ENCODE assay signal across 17 cellular contexts in genomic region chr6:57130784-57131183, GRCh38. TPM values are rescaled to one million over a fixed set of nuclear protein-coding genes. Genes with fewer than 3 reads are reported as not detected.
DNase-seq lines count a peak whose midpoint lies in the region; ATAC-seq and TF ChIP-seq lines count a peak whose summit lies in the region.
"Had no signal": no experiment of that assay in that cellular context is flagged by ENCODE, and none has a peak within 500 bp of the region (broad histone marks: within the 10 kb centered on the region; RNA-seq: fewer than 3 reads in every experiment).

No MANE protein-coding gene starts in this region.

- no peak for DNase-seq in cardiac muscle cell (ENCODE audit: low read depth in 1 of 2, low spot score in 1 of 2)
- DNase-seq in right cardiac atrium, result no peak
- peak; percentile 15 for DNase-seq in LHCN-M2 (ENCODE audit: low read depth)
- DNase-seq in fibroblast of villous mesenchyme (ENCODE audit: low read depth), result peak; percentile 37
- DNase-seq in AML-193 (lab: John Stamatoyannopoulos, UW), result no peak
- DNase-seq in NCI-H510A treated with DMSO at 0.1 percent for 48 hours (lab: John Stamatoyannopoulos, UW), result no peak
- no peak for DNase-seq in NCI-H345 (lab: John Stamatoyannopoulos, UW)
- DNase-seq: 8988T, COR-L47, HFFc6, KG1, NCI-H1436, NCI-H2029, NCI-H2171 treated with DMSO at 0.1 percent for 48 hours, NCI-H774 had no signal

- TF ChIP-seq CTCF in cardiac muscle cell (IDR thresholded peaks at IDR 0.05; ENCODE audit: low read depth, low read length), result no peak
- no peak for TF ChIP-seq CTCF in fibroblast of villous mesenchyme (IDR thresholded peaks at IDR 0.05; ENCODE audit: insufficient read depth, low read depth, low read length)

- H3K4me1 ChIP-seq in cardiac muscle cell (ENCODE audit: low read depth) (peaks cover 10% of the 10 kb centered on the region), right cardiac atrium (ENCODE audit: control insufficient read depth, insufficient read depth, low read length) (no peaks in the 10 kb centered on the region)

- ATAC-seq in right cardiac atrium (no peak), HG02938 (IDR thresholded peaks at IDR 0.05; ENCODE audit: unreplicated experiment) (no peak)
- ATAC-seq: Panc1 had no signal

- peaks cover 13% of the 10 kb centered on the region for H3K36me3 ChIP-seq in cardiac muscle cell

- H3K9me3 ChIP-seq in cardiac muscle cell (ENCODE audit: low read depth) (no peaks in the 10 kb centered on the region), right cardiac atrium (ENCODE audit: control insufficient read depth, low read length) (no peaks in the 10 kb centered on the region)

- H3K27me3 ChIP-seq in cardiac muscle cell (no peaks in the 10 kb centered on the region), right cardiac atrium (ENCODE audit: control insufficient read depth, insufficient read depth) (no peaks in the 10 kb centered on the region)

- intact Hi-C loops in right cardiac atrium (cut with DNase I), result no loop called here

- H3K27ac ChIP-seq in cardiac muscle cell, result peak overlapping the region; percentile 37
- no peak overlapping the region for H3K27ac ChIP-seq in right cardiac atrium (ENCODE audit: low read length)

- H3K4me3 ChIP-seq in cardiac muscle cell (no peak overlapping the region), right cardiac atrium (ENCODE audit: low read length) (no peak overlapping the region), fibroblast of villous mesenchyme (ENCODE audit: low read depth, low read length) (no peak overlapping the region)

RNA-seq across cellular contexts. Expression of gene ZNF451, which starts 40.8 kb away (rescaled TPM):
- total RNA-seq in cardiac muscle cell, result 28.0 and 61.0 TPM in 2 replicates
- polyA plus RNA-seq in cardiac muscle cell, result 18.9 and 34.6 TPM in 2 replicates
- total RNA-seq in right cardiac atrium, result 10 to 100 TPM; 27.1 to 41.9 (median 28.7) TPM
- 11.0 TPM for polyA plus RNA-seq in right cardiac atrium
- 41.4 and 42.9 TPM in 2 replicates for total RNA-seq in LHCN-M2 (2014; rRNA removed)
- polyA plus RNA-seq in LHCN-M2 (2012), result 7.0 TPM
- 58.6 and 85.1 TPM in 2 replicates for total RNA-seq in fibroblast of villous mesenchyme

RNA-seq across cellular contexts. Expression of gene BAG2, which starts 41.3 kb away (rescaled TPM):
- total RNA-seq in cardiac muscle cell (6.6 and 7.1 TPM in 2 replicates), right cardiac atrium (10 to 100 TPM; 11.3 to 17.8 (median 16.0) TPM), LHCN-M2 (2014; rRNA removed) (16.3 and 19.6 TPM in 2 replicates), fibroblast of villous mesenchyme (17.7 and 32.8 TPM in 2 replicates)
- polyA plus RNA-seq in cardiac muscle cell (8.7 and 10.4 TPM in 2 replicates), right cardiac atrium (10.1 TPM)
- 5.2 TPM for polyA plus RNA-seq in LHCN-M2 (2012)

Comparison
In these comparisons a context has a peak if more than half of its experiments do, and no peak if none do; other contexts are left out.
1. DNase-seq: peak in LHCN-M2 (single experiment) and fibroblast of villous mesenchyme (single experiment); none in cardiac muscle cell (0 of 2), right cardiac atrium (0 of 3), AML-193 (0 of 2), NCI-H510A treated with DMSO at 0.1 percent for 48 hours (single experiment) and NCI-H345 (single experiment).